ENCODE assay signal across 1 cellular context in the genomic region with DNA sequence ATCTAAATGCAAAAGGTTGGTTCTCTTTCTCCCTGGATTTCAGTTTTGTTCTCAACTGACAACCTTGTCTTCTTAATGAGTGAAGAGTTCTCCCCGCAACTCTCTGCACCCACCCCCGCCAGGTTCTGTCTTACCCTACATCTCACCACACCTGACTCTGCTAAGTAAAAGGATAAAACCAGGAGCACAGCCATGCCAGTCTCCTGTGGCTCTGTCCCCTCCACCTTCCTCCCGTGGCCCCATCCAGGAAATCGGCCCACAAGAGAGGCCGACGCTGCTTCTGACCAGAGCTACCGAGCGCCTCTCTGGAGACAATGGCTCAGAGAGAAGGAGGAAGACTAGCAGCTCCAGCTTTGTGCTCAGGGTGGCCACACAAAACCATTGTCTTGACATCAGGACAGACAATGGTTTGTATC.
A peak's percentile ranks its signal among the peaks of the same experiment; 100 is the strongest.
TF ChIP-seq lines count a peak whose summit lies in the region.

No MANE protein-coding gene starts in this region.

TF ChIP-seq in K562, 482 proteins besides CTCF, POLR2A, EP300 and RAD21 (continued from another document):
- TF ChIP-seq HCFC1 (IDR thresholded peaks at IDR 0.05; ENCODE audit: low read depth, low read length) (no peak), MBD2 (IDR thresholded peaks at IDR 0.05; ENCODE audit: borderline replicate concordance, low read depth) (no peak), ZNF165 (CRISPR knock-in tag; IDR thresholded peaks at IDR 0.05; ENCODE audit: borderline replicate concordance) (0 out of 2 replicates have a peak, but pooled peaks have one; percentile 46), CREB5 (CRISPR knock-in tag; IDR thresholded peaks at IDR 0.05) (no peak), CHD1 (IDR thresholded peaks at IDR 0.05; ENCODE audit: low read length) (no peak), OTX1 (CRISPR knock-in tag; IDR thresholded peaks at IDR 0.05) (0 out of 2 replicates have a peak, but pooled peaks have one; percentile 6), ZBTB17 (CRISPR knock-in tag; IDR thresholded peaks at IDR 0.05) (0 out of 2 replicates have a peak, but pooled peaks have one; percentile 37), ARID3B (CRISPR knock-in tag; IDR thresholded peaks at IDR 0.05; ENCODE audit: borderline replicate concordance) (no peak), XRCC3 (IDR thresholded peaks at IDR 0.05) (no peak), MAZ (CRISPR knock-in tag; conservative IDR thresholded peaks at IDR 0.05 in 1 of 2, IDR thresholded peaks at IDR 0.05 in 1 of 2) (no peak), ZNF668 (CRISPR knock-in tag; IDR thresholded peaks at IDR 0.05) (no peak), HDAC1 (IDR thresholded peaks at IDR 0.05) (no peak), PTBP1 (IDR thresholded peaks at IDR 0.05; ENCODE audit: low read depth, low read length) (no peak), NFIX (CRISPR knock-in tag; IDR thresholded peaks at IDR 0.05; ENCODE audit: low read depth) (no peak), CHD7 (IDR thresholded peaks at IDR 0.05; ENCODE audit: low read depth, low read length) (no peak), DMBX1 (CRISPR knock-in tag; IDR thresholded peaks at IDR 0.05; ENCODE audit: borderline replicate concordance) (no peak), ZKSCAN1 (IDR thresholded peaks at IDR 0.05; ENCODE audit: low read depth, low read length) (no peak)
- TF ChIP-seq, protein P1, sequence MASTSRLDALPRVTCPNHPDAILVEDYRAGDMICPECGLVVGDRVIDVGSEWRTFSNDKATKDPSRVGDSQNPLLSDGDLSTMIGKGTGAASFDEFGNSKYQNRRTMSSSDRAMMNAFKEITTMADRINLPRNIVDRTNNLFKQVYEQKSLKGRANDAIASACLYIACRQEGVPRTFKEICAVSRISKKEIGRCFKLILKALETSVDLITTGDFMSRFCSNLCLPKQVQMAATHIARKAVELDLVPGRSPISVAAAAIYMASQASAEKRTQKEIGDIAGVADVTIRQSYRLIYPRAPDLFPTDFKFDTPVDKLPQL (IDR thresholded peaks at IDR 0.05; ENCODE audit: extremely low read depth, insufficient read length) = no peak
TF ChIP-seq in K562: peak in this region for 13.
